In the genomic region with DNA sequence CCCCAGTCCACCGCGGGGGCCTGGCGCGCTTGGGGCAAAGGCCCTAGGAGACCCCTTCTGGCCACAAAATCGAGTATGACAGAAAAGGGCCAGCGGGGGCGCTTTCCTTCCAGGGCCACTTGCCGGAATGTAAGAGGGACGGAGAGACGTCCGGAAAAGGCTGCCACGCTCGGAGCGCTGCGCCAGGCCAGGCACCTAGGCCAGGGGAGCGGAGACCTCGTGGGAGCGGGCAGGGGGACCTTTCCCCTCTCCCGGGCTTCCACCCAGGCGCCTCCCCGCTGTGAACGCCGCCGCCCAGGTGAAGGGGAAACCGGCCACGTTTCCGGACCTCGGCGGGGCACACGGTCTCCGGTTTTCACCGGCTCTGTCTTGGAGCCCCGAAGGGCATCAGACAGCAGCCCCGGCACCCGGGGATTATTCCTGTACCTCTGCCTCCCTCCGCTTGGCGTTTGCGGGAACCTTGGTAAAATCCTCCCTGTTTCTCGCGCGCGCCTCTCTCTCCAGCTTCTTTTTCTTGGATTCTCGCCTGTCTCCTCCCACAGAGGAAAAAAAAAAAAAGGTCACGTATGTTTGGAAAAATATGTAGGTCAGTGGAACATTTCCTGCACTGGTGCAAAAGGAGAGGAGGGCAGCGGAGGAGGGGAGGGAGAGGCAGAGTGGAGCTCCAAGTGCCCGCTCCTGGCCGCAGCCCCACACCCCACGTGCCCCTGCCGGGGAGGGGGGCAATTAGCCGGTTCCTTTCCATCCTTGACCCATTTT, we compare ENCODE assay signal across 8 cellular contexts. TPM values are rescaled to one million over a fixed set of nuclear protein-coding genes. Genes with fewer than 3 reads are reported as not detected.
A peak's percentile ranks its signal among the peaks of the same experiment; 100 is the strongest.
DNase-seq lines count a peak whose midpoint lies in the region; ATAC-seq and TF ChIP-seq lines count a peak whose summit lies in the region.

No MANE protein-coding gene starts in this region.

- H3K36me3 Mint-ChIP-seq in stimulated activated naive CD8-positive, alpha-beta T cell treated with anti-CD3 and anti-CD28 coated beads, Interleukin-15, Interleukin-2, amounts not matched to agents 100 ng/mL and 50 ng/mL, for 24 hours (ENCODE audit: low read depth): no peaks in the 10 kb centered on the region
- H3K36me3 Mint-ChIP-seq in immature natural killer cell: no peaks in the 10 kb centered on the region

- ATAC-seq in left lobe of liver (peak; percentile 75), HG02981 (IDR thresholded peaks at IDR 0.05; ENCODE audit: unreplicated experiment) (no peak)

- peak overlapping the region; percentile 76 for H3K27ac Mint-ChIP-seq in stimulated activated naive CD8-positive, alpha-beta T cell treated with anti-CD3 and anti-CD28 coated beads, Interleukin-15, Interleukin-2, amounts not matched to agents 100 ng/mL and 50 ng/mL, for 24 hours
- H3K27ac Mint-ChIP-seq in immature natural killer cell: no peak overlapping the region

- in situ Hi-C loops in GM13977 (cut with MboI; ENCODE audit: low pct_unique_long_range_greater_than_20kb, low sequenced_read_pairs, unreplicated experiment): no loop called here

- peaks cover 50% of the 10 kb centered on the region for H3K27me3 Mint-ChIP-seq in stimulated activated naive CD8-positive, alpha-beta T cell treated with anti-CD3 and anti-CD28 coated beads, Interleukin-15, Interleukin-2, amounts not matched to agents 100 ng/mL and 50 ng/mL, for 24 hours
- peaks cover 5 to 13% (median 11%) of the 10 kb centered on the region in 3 donors for H3K27me3 Mint-ChIP-seq in immature natural killer cell (ENCODE audit: low read depth in 3 of 3)

- no peaks in the 10 kb centered on the region for H3K9me3 Mint-ChIP-seq in stimulated activated naive CD8-positive, alpha-beta T cell treated with anti-CD3 and anti-CD28 coated beads, Interleukin-15, Interleukin-2, amounts not matched to agents 100 ng/mL and 50 ng/mL, for 24 hours
- H3K9me3 Mint-ChIP-seq in immature natural killer cell: peaks cover 0 to 2% (median 0%) of the 10 kb centered on the region in 6 donors

- peak; percentile 27 for DNase-seq in GM13977 (ENCODE audit: low spot score)
- peak; percentile 68 for DNase-seq in SW480 (ENCODE audit: low spot score)
- peak; percentile 79 for DNase-seq in dermis blood vessel endothelial cell
- peak; percentile 86 for DNase-seq in left lobe of liver (ENCODE audit: low spot score)
- DNase-seq in immature natural killer cell: no peak
- DNase-seq in A172 (ENCODE audit: low spot score): no peak

- peak overlapping the region; percentile 73 for H3K4me3 Mint-ChIP-seq in stimulated activated naive CD8-positive, alpha-beta T cell treated with anti-CD3 and anti-CD28 coated beads, Interleukin-15, Interleukin-2, amounts not matched to agents 100 ng/mL and 50 ng/mL, for 24 hours
- H3K4me3 Mint-ChIP-seq in immature natural killer cell: no peak overlapping the region

- no peak for TF ChIP-seq CTCF in GM13977 (IDR thresholded peaks at IDR 0.05; ENCODE audit: extremely low read depth, insufficient read depth, missing control alignments)

- H3K4me1 Mint-ChIP-seq in stimulated activated naive CD8-positive, alpha-beta T cell treated with anti-CD3 and anti-CD28 coated beads, Interleukin-15, Interleukin-2, amounts not matched to agents 100 ng/mL and 50 ng/mL, for 24 hours (ENCODE audit: low read depth): peaks cover 26% of the 10 kb centered on the region
- no peaks in the 10 kb centered on the region for H3K4me1 Mint-ChIP-seq in immature natural killer cell

RNA-seq across cellular contexts. Expression of a gene that starts 1.2 kb away (rescaled TPM):
- total RNA-seq in dermis blood vessel endothelial cell (8.3 and 17.0 TPM in 2 replicates), left lobe of liver (23.9 TPM)
- not detected for polyA plus RNA-seq in immature natural killer cell
- 3.7 and 5.2 TPM in 2 replicates for total RNA-seq in A172 (2014; rRNA removed; shearing (Covaris generic))

Comparison
In these comparisons a context has a peak if more than half of its experiments do, and no peak if none do; other contexts are left out.
1. DNase-seq: peak in GM13977 (single experiment), SW480 (single experiment), dermis blood vessel endothelial cell (single experiment) and left lobe of liver (single experiment); none in immature natural killer cell (0 of 3) and A172 (single experiment).